Comparison of ENCODE assay signal across 8 cellular contexts in genomic region chr2:210577263-210578071, GRCh38. TPM values are rescaled to one million over a fixed set of nuclear protein-coding genes. Genes with fewer than 3 reads are reported as not detected.
DNase-seq lines count a peak whose midpoint lies in the region; ATAC-seq and TF ChIP-seq lines count a peak whose summit lies in the region.

No MANE protein-coding gene starts in this region.

- no peaks in the 10 kb centered on the region for H3K4me1 ChIP-seq in tibial artery

- ATAC-seq in GM18870 (IDR thresholded peaks at IDR 0.05; ENCODE audit: unreplicated experiment) = peak; percentile 92
- peak; percentile 93 for ATAC-seq in HG02973 (IDR thresholded peaks at IDR 0.05; ENCODE audit: unreplicated experiment)

- intact Hi-C loops in tibial artery (cut with DNase I; ENCODE audit: low total_unique reads) = no loop called here

- H3K9me3 ChIP-seq in tibial artery = no peaks in the 10 kb centered on the region

- H3K36me3 ChIP-seq in tibial artery = no peaks in the 10 kb centered on the region

- peak; percentile 49 to 57 for TF ChIP-seq CTCF in tibial artery (IDR thresholded peaks at IDR 0.05)

- H3K4me3 ChIP-seq in tibial artery = no peak overlapping the region

- no peak overlapping the region for H3K27ac ChIP-seq in tibial artery

- no peaks in the 10 kb centered on the region for H3K27me3 ChIP-seq in tibial artery

- DNase-seq in Caki2 (ENCODE audit: low read depth) (peak; percentile 48), NCI-H1930 (lab: John Stamatoyannopoulos, UW) (peak; percentile 3 to 10), amniotic epithelial cell (ENCODE audit: low read depth) (peak; percentile 52), iris pigment epithelial cell (ENCODE audit: low read depth) (peak; percentile 49), tibial artery (no peak), cortex of kidney (lab: John Stamatoyannopoulos, UW) (no peak)

- in situ Hi-C loops in Caki2 (cut with HindIII; ENCODE audit: low pct_unique_long_range_greater_than_20kb, low sequenced_read_pairs) = no loop called here

RNA-seq across cellular contexts. Expression of gene CPS1, which starts 21.1 kb away (rescaled TPM):
- 0.23 and 0.95 TPM in 2 replicates for total RNA-seq in Caki2 (2014; rRNA removed; shearing (Covaris generic); ENCODE audit: low replicate concordance)

Comparison
In these comparisons a context has a peak if more than half of its experiments do, and no peak if none do; other contexts are left out.
1. DNase-seq: peak in Caki2 (single experiment), NCI-H1930 (2 of 2), amniotic epithelial cell (single experiment) and iris pigment epithelial cell (single experiment); none in tibial artery (0 of 2) and cortex of kidney (single experiment).